ENCODE assay signal across 8 cellular contexts in genomic region chr10:131982185-131982756, GRCh38. TPM values are rescaled to one million over a fixed set of nuclear protein-coding genes. Genes with fewer than 3 reads are reported as not detected.
DNase-seq lines count a peak whose midpoint lies in the region; ATAC-seq and TF ChIP-seq lines count a peak whose summit lies in the region.

No MANE protein-coding gene starts in this region.

- H3F3A ChIP-seq in GM23338 (replicated peaks; ENCODE audit: low read depth) (no peaks in the 10 kb centered on the region; the same call in 1 of the 2 replicates), OCI-LY1 (ENCODE audit: insufficient read depth, low read length) (no peaks in the 10 kb centered on the region)

- peaks cover 35% of the 10 kb centered on the region for H3K27me3 Mint-ChIP-seq in GM23338 (ENCODE audit: insufficient read depth, low read depth, poor library complexity)

- no peak for DNase-seq in GM23338 (ENCODE audit: low spot score)
- DNase-seq in sigmoid colon = no peak
- no peak for DNase-seq in HPDE6-E6E7 (ENCODE audit: extremely low spot score)
- no peak for DNase-seq in HuH-7.5 (ENCODE audit: low spot score)
- DNase-seq in head of caudate nucleus = no peak

- WGBS in esophagus, 2 donors = 1 to 3% methylated on average over 51 to 83 of the region's 83 CpGs
- WGBS in sigmoid colon, 2 donors = 2 to 11% methylated on average over 83 of the region's 83 CpGs

- H3K27ac ChIP-seq in GM23338 (ENCODE audit: low read depth) (no peak overlapping the region), OCI-LY1 (ENCODE audit: low read depth, low read length, poor library complexity, severe bottlenecking) (no peak overlapping the region), esophagus (ENCODE audit: low read depth in 2 of 2, low read length in 1 of 2) (peak overlapping the region; percentile 23 to 33), sigmoid colon (peak overlapping the region; percentile 72 to 92 (median 87))

- peaks cover 21% of the 10 kb centered on the region for H4K20me1 ChIP-seq in GM23338 (replicated peaks; ENCODE audit: insufficient read depth)
- no peaks in the 10 kb centered on the region for H4K20me1 ChIP-seq in OCI-LY1 (ENCODE audit: insufficient read depth, low read length)

- H3K4me3 Mint-ChIP-seq in GM23338 = peak overlapping the region; percentile 56; the same call in 2 of the 3 replicates

- ATAC-seq in GM18502 (IDR thresholded peaks at IDR 0.05; ENCODE audit: poor library complexity, unreplicated experiment) = peak; percentile 32
- no peak for ATAC-seq in GM23338

- TF ChIP-seq POLR2A in sigmoid colon (IDR thresholded peaks at IDR 0.05) = no peak

- H3K27me3 ChIP-seq in GM23338 (ENCODE audit: insufficient read depth) (peaks cover 55% of the 10 kb centered on the region), OCI-LY1 (ENCODE audit: insufficient read depth, low read length) (no peaks in the 10 kb centered on the region), esophagus (ENCODE audit: control insufficient read depth in 1 of 2, insufficient read depth in 2 of 2, low read length in 2 of 2) (no peaks in the 10 kb centered on the region), sigmoid colon (no peaks in the 10 kb centered on the region)

- no peak for TF ChIP-seq CTCF in GM23338 (conservative IDR thresholded peaks at IDR 0.05; ENCODE audit: low read depth in 2 of 2)
- no peak for TF ChIP-seq CTCF in OCI-LY1 (IDR thresholded peaks at IDR 0.05; ENCODE audit: low read length)
- no peak for TF ChIP-seq CTCF in sigmoid colon (IDR thresholded peaks at IDR 0.05)

- H3K79me2 ChIP-seq in GM23338 (replicated peaks; ENCODE audit: insufficient read depth) = peaks cover 14% of the 10 kb centered on the region
- H3K79me2 ChIP-seq in OCI-LY1 (ENCODE audit: insufficient read depth, low read length) = peaks cover 40% of the 10 kb centered on the region; the same call in 1 of the 2 replicates

- H3K9me3 Mint-ChIP-seq in GM23338 = peaks cover 18% of the 10 kb centered on the region; the same call in 2 of the 3 replicates

- H2AFZ ChIP-seq in GM23338 (peak overlapping the region; percentile 81; the same call in 1 of the 2 replicates), OCI-LY1 (ENCODE audit: low read length) (no peak overlapping the region)

- H3K36me3 ChIP-seq in GM23338 (ENCODE audit: insufficient read depth) = no peaks in the 10 kb centered on the region
- H3K36me3 ChIP-seq in OCI-LY1 (ENCODE audit: insufficient read depth, low read length) = peaks cover 8% of the 10 kb centered on the region; the same call in 1 of the 2 replicates
- H3K36me3 ChIP-seq in esophagus (ENCODE audit: control insufficient read depth in 2 of 2, insufficient read depth in 2 of 2, low read length in 1 of 2) = no peaks in the 10 kb centered on the region
- no peaks in the 10 kb centered on the region for H3K36me3 ChIP-seq in sigmoid colon

- H3K4me3 ChIP-seq in GM23338 = peak overlapping the region; percentile 51
- peak overlapping the region; percentile 67 for H3K4me3 ChIP-seq in OCI-LY1 (ENCODE audit: low read depth, low read length, poor library complexity, severe bottlenecking)
- H3K4me3 ChIP-seq in esophagus (ENCODE audit: low read depth in 1 of 2, low read length in 2 of 2) = peak overlapping the region; percentile 78 to 85
- peak overlapping the region; percentile 53 to 99 (median 89) for H3K4me3 ChIP-seq in sigmoid colon

- H3K9me3 ChIP-seq in OCI-LY1 (ENCODE audit: low read length) (peaks cover 4% of the 10 kb centered on the region; the same call in 1 of the 2 replicates), esophagus (ENCODE audit: control insufficient read depth in 2 of 2, insufficient read depth in 1 of 2, low read depth in 1 of 2, low read length in 1 of 2) (no peaks in the 10 kb centered on the region), sigmoid colon (no peaks in the 10 kb centered on the region)

- H3K4me1 Mint-ChIP-seq in GM23338 = peaks cover 30% of the 10 kb centered on the region

- peaks cover 20% of the 10 kb centered on the region for H3K36me3 Mint-ChIP-seq in GM23338 (ENCODE audit: low read depth)

- TF ChIP-seq EP300 in sigmoid colon (IDR thresholded peaks at IDR 0.05) = no peak

- H3K27ac Mint-ChIP-seq in GM23338 = no peak overlapping the region

- H3K4me2 ChIP-seq in GM23338 (peak overlapping the region; percentile 71), OCI-LY1 (ENCODE audit: low read length) (peak overlapping the region; percentile 65)

- H3K9me2 ChIP-seq in GM23338 (ENCODE audit: insufficient read depth) (no peaks in the 10 kb centered on the region), OCI-LY1 (ENCODE audit: low read depth, low read length) (no peaks in the 10 kb centered on the region)

- peak overlapping the region; percentile 62 for H3K9ac ChIP-seq in OCI-LY1 (ENCODE audit: low read length)

- intact Hi-C loops in sigmoid colon (cut with DNase I) (loop anchor here (5.0 to 10.0 kb wide), 3 partner anchors 50 to 553 kb away; partner anchors contain the start of genes INPP5A and JAKMIP3), head of caudate nucleus (cut with DNase I) (loop anchor here (2.0 kb wide), 1 partner anchor 81 kb away; the partner anchor contains the start of gene PPP2R2D)

- H3K4me1 ChIP-seq in GM23338 (ENCODE audit: insufficient read depth) = peaks cover 32% of the 10 kb centered on the region
- peaks cover 37% of the 10 kb centered on the region for H3K4me1 ChIP-seq in OCI-LY1 (ENCODE audit: insufficient read depth, low read length, severe bottlenecking)
- peaks cover 0 to 7% of the 10 kb centered on the region in 2 donors for H3K4me1 ChIP-seq in esophagus (ENCODE audit: control insufficient read depth in 2 of 2, insufficient read depth in 2 of 2, low read length in 1 of 2)
- H3K4me1 ChIP-seq in sigmoid colon = peaks cover 0 to 43% (median 32%) of the 10 kb centered on the region in 4 donors

TF ChIP-seq in GM23338, 12 proteins besides CTCF, POLR2A, EP300 and RAD21:
- TF ChIP-seq CREB1 (CRISPR knock-in tag; IDR thresholded peaks at IDR 0.05; ENCODE audit: low read depth) = no peak
- peak; percentile 35 for TF ChIP-seq POLR2AphosphoS5 (IDR thresholded peaks at IDR 0.05; ENCODE audit: low read depth)
- TF ChIP-seq ZNF331 (CRISPR knock-in tag; IDR thresholded peaks at IDR 0.05; ENCODE audit: low read depth) = no peak
- no peak for TF ChIP-seq EZH2phosphoT487 (IDR thresholded peaks at IDR 0.05; ENCODE audit: unreplicated experiment)
- TF ChIP-seq STAT1 (IDR thresholded peaks at IDR 0.05; ENCODE audit: unreplicated experiment) = no peak
- no peak for TF ChIP-seq JUNB (IDR thresholded peaks at IDR 0.05; ENCODE audit: unreplicated experiment)
- TF ChIP-seq ETS1 (IDR thresholded peaks at IDR 0.05) = no peak

RNA-seq across cellular contexts. Expression of gene BNIP3, which starts 0.5 kb away (rescaled TPM):
- 48.8 and 75.0 TPM in 2 replicates for total RNA-seq in GM23338 (2014; rRNA removed; shearing (Covaris generic))
- polyA plus RNA-seq in GM23338 (2016; fragmentation: Nextera tagmentation; extraction: Ambion mirVana) = 41.1 and 46.3 TPM in 2 replicates
- polyA plus RNA-seq in esophagus = 10 to 100 TPM; 17.4 to 23.9 TPM
- total RNA-seq in sigmoid colon = 100 to 1,000 TPM in 2 of 4 donors, 10 to 100 TPM in 2; 55.9 to 125 (median 95.4) TPM
- polyA plus RNA-seq in sigmoid colon = 10 to 100 TPM in 2 of 3 donors, 1 to 10 TPM in 1; 3.9 to 11.7 (median 10.8) TPM

Comparison
In these comparisons a context has a peak if more than half of its experiments do, and no peak if none do; other contexts are left out.
1. H3K27ac ChIP-seq: peak in esophagus (2 of 2) and sigmoid colon (4 of 4); none in GM23338 (single experiment) and OCI-LY1 (single experiment).
2. Peak in every context shown above with its lines, with median percentiles within 50 percentile points of each other: H3K4me3 ChIP-seq.